Comparison of ENCODE assay signal across 19 cellular contexts in the genomic region with DNA sequence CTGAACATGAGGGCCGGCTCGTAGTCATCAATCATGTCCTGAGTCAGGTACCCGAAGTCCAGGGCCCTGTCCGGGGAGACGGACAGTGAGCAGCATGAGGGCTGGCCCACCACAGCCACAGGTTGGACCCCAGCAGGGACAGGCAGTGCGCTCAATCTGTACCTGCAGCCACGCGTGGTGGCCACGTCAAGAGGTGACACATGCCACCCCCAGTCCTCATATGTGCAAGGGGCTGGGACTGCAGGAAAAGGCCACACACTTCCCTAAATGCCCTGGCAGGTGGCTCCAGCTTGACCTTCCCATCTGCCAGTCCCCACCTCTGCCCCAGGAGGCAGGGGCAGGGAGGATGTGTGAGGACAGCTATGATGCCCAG.
"Had no signal": no experiment of that assay in that cellular context is flagged by ENCODE, and none has a peak within 500 bp of the region (broad histone marks: within the 10 kb centered on the region; RNA-seq: fewer than 3 reads in every experiment).

No MANE protein-coding gene starts in this region.

- ATAC-seq: activated CD4-positive, alpha-beta T cell treated with anti-CD3 and anti-CD28 coated beads for 36 hours; activated CD8-positive, alpha-beta T cell treated with anti-CD3 and anti-CD28 coated beads, Interleukin-2, amount 10 ng/mL, durations not matched to agents 7 days and 5 days; foreskin keratinocyte; left ventricle myocardium superior; natural killer cell; stimulated activated naive CD8-positive, alpha-beta T cell treated with anti-CD3 and anti-CD28 coated beads, Interleukin-15, Interleukin-2, amounts not matched to agents 100 U/mL and 50 U/mL, for 24 hours had no signal

- H3K27ac ChIP-seq: adrenal gland, cardiac muscle cell, foreskin keratinocyte, skin epidermis, suprapubic skin had no signal

- H3K9me3 ChIP-seq: adrenal gland, suprapubic skin had no signal

- DNase-seq: activated CD4-positive, alpha-beta T cell treated with anti-CD3 and anti-CD28 coated beads for 36 hours; activated CD8-positive, alpha-beta T cell treated with anti-CD3 and anti-CD28 coated beads, Interleukin-2, amount 10 ng/mL, durations not matched to agents 7 days and 5 days; activated naive CD4-positive, alpha-beta T cell treated with anti-CD3 and anti-CD28 coated beads, Interleukin-2, amount 10 ng/mL, durations not matched to agents 7 days and 5 days; activated T-cell treated with anti-CD3 and anti-CD28 coated beads for 4 hours; foreskin keratinocyte; kidney glomerular epithelial cell; left ventricle myocardium superior; mesenchymal stem cell; natural killer cell; stimulated activated CD4-positive, alpha-beta T cell treated with anti-CD3 and anti-CD28 coated beads, Interleukin-4, amount 100 ng/mL, for 24 hours; stimulated activated CD8-positive, alpha-beta memory T cell treated with anti-CD3 and anti-CD28 coated beads, Interleukin-4, amount 100 ng/mL, for 48 hours; stimulated activated naive CD8-positive, alpha-beta T cell treated with anti-CD3 and anti-CD28 coated beads, Interleukin-15, Interleukin-2, amounts not matched to agents 100 U/mL and 50 U/mL, for 24 hours; T1000; trophoblast cell had no signal

- H3K4me1 Mint-ChIP-seq: activated CD4-positive, alpha-beta T cell treated with anti-CD3 and anti-CD28 coated beads for 36 hours; activated naive CD4-positive, alpha-beta T cell treated with anti-CD3 and anti-CD28 coated beads, Interleukin-2, amount 10 ng/mL, durations not matched to agents 7 days and 5 days had no signal

- H3K4me1 ChIP-seq: adrenal gland, foreskin keratinocyte, suprapubic skin had no signal

- H3K36me3 Mint-ChIP-seq: activated naive CD4-positive, alpha-beta T cell treated with anti-CD3 and anti-CD28 coated beads, Interleukin-2, amount 10 ng/mL, durations not matched to agents 7 days and 5 days had no signal

- H3K27ac Mint-ChIP-seq: activated CD4-positive, alpha-beta T cell treated with anti-CD3 and anti-CD28 coated beads for 36 hours; activated CD8-positive, alpha-beta T cell treated with anti-CD3 and anti-CD28 coated beads, Interleukin-2, amount 10 ng/mL, durations not matched to agents 7 days and 5 days; activated naive CD4-positive, alpha-beta T cell treated with anti-CD3 and anti-CD28 coated beads, Interleukin-2, amount 10 ng/mL, durations not matched to agents 7 days and 5 days; activated T-helper 2 cell treated with anti-CD3 and anti-CD28 coated beads, Interferon-gamma antibody, Interleukin-2, Interleukin-4, amounts not matched to agents 10 μg/mL and 5 μg/mL and 100 μg/mL, durations not matched to agents 14 hours and 24 hours and 36 hours had no signal

- H3K4me3 ChIP-seq: adrenal gland, cardiac muscle cell, skin epidermis, suprapubic skin had no signal

- H3K9me3 Mint-ChIP-seq: activated naive CD4-positive, alpha-beta T cell treated with anti-CD3 and anti-CD28 coated beads, Interleukin-2, amount 10 ng/mL, durations not matched to agents 7 days and 5 days; activated T-helper 2 cell treated with anti-CD3 and anti-CD28 coated beads, Interferon-gamma antibody, Interleukin-2, Interleukin-4, amounts not matched to agents 10 μg/mL and 5 μg/mL and 100 μg/mL, durations not matched to agents 14 hours and 24 hours and 36 hours; natural killer cell had no signal

- H3K27me3 ChIP-seq: adrenal gland, cardiac muscle cell, foreskin keratinocyte, suprapubic skin had no signal

- H3K36me3 ChIP-seq: adrenal gland, cardiac muscle cell had no signal

- H3K4me3 Mint-ChIP-seq: activated CD4-positive, alpha-beta T cell treated with anti-CD3 and anti-CD28 coated beads for 36 hours; activated CD8-positive, alpha-beta T cell treated with anti-CD3 and anti-CD28 coated beads, Interleukin-2, amount 10 ng/mL, durations not matched to agents 7 days and 5 days; activated naive CD4-positive, alpha-beta T cell treated with anti-CD3 and anti-CD28 coated beads, Interleukin-2, amount 10 ng/mL, durations not matched to agents 7 days and 5 days; natural killer cell had no signal

- H3K27me3 Mint-ChIP-seq: activated CD4-positive, alpha-beta T cell treated with anti-CD3 and anti-CD28 coated beads for 36 hours had no signal
